1 cellular context compared by ENCODE assay signal in the genomic region with DNA sequence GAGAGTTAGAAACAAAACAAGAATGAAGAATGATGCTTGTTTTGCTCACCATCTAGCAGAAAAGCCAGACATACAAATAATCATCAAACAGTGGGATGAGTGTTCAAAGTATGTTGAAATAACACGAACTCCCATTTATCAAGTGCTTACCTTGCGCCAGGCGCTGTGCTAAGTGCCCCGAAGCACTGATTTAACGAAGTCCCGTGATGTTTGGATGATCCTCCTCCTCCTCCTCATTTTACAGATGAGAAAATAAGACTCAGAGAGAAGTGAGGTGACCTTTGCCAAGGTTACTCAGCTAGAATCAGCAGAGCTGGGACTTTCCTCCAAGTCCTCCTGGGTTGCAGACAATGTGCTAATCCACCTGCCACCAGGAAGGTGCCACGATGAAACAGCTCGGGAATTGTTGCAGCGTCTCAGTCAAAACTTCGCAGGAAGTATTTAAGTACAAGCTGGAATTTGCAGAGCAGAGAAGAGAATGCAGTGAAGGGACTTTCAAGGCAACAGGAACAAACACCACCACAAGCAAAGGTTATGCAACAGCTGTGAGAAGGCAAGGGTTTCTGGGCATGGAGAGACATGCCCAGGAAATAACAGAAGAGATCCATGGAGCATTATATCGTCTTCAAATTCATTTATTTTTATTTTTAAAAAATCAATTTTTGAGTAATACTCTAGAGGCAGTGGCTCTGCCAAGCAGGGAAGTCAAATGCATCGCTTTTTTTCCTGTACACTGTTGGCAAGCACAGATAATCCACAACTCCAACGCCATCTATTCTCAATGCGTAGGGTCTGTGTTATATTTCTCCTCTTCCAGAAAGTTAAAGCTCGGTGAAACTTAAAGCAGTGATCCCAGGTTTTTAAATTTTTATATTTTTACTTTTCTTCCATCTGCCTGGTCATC.
TF ChIP-seq lines count a peak whose summit lies in the region.

No MANE protein-coding gene starts in this region.

TF ChIP-seq in HepG2, 621 proteins besides CTCF, POLR2A, EP300 and RAD21 (continued from another document and continues in another):
- TF ChIP-seq, protein P1, sequence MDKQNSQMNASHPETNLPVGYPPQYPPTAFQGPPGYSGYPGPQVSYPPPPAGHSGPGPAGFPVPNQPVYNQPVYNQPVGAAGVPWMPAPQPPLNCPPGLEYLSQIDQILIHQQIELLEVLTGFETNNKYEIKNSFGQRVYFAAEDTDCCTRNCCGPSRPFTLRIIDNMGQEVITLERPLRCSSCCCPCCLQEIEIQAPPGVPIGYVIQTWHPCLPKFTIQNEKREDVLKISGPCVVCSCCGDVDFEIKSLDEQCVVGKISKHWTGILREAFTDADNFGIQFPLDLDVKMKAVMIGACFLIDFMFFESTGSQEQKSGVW (CRISPR knock-in tag; IDR thresholded peaks at IDR 0.05; ENCODE audit: borderline replicate concordance), result no peak
- TF ChIP-seq, protein P2, sequence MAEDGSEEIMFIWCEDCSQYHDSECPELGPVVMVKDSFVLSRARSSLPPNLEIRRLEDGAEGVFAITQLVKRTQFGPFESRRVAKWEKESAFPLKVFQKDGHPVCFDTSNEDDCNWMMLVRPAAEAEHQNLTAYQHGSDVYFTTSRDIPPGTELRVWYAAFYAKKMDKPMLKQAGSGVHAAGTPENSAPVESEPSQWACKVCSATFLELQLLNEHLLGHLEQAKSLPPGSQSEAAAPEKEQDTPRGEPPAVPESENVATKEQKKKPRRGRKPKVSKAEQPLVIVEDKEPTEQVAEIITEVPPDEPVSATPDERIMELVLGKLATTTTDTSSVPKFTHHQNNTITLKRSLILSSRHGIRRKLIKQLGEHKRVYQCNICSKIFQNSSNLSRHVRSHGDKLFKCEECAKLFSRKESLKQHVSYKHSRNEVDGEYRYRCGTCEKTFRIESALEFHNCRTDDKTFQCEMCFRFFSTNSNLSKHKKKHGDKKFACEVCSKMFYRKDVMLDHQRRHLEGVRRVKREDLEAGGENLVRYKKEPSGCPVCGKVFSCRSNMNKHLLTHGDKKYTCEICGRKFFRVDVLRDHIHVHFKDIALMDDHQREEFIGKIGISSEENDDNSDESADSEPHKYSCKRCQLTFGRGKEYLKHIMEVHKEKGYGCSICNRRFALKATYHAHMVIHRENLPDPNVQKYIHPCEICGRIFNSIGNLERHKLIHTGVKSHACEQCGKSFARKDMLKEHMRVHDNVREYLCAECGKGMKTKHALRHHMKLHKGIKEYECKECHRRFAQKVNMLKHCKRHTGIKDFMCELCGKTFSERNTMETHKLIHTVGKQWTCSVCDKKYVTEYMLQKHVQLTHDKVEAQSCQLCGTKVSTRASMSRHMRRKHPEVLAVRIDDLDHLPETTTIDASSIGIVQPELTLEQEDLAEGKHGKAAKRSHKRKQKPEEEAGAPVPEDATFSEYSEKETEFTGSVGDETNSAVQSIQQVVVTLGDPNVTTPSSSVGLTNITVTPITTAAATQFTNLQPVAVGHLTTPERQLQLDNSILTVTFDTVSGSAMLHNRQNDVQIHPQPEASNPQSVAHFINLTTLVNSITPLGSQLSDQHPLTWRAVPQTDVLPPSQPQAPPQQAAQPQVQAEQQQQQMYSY (CRISPR knock-in tag; IDR thresholded peaks at IDR 0.05), result no peak
- TF ChIP-seq, protein P3, sequence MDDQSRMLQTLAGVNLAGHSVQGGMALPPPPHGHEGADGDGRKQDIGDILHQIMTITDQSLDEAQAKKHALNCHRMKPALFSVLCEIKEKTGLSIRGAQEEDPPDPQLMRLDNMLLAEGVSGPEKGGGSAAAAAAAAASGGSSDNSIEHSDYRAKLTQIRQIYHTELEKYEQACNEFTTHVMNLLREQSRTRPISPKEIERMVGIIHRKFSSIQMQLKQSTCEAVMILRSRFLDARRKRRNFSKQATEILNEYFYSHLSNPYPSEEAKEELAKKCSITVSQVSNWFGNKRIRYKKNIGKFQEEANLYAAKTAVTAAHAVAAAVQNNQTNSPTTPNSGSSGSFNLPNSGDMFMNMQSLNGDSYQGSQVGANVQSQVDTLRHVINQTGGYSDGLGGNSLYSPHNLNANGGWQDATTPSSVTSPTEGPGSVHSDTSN (CRISPR knock-in tag; IDR thresholded peaks at IDR 0.05; ENCODE audit: borderline replicate concordance), result no peak
- TF ChIP-seq TOE1 (CRISPR knock-in tag; IDR thresholded peaks at IDR 0.05), result 0 out of 2 replicates have a peak, but pooled peaks have one; percentile 30
- no peak for TF ChIP-seq RFX5 (IDR thresholded peaks at IDR 0.05; ENCODE audit: low read depth, low read length)
- TF ChIP-seq YEATS4 (CRISPR knock-in tag; IDR thresholded peaks at IDR 0.05; ENCODE audit: borderline replicate concordance), result peak; percentile 47; the same call in 1 of the 2 replicates
- no peak for TF ChIP-seq ZNF781 (CRISPR knock-in tag; IDR thresholded peaks at IDR 0.05; ENCODE audit: borderline replicate concordance, not compliant biosample characterization)
- TF ChIP-seq SP2 (CRISPR knock-in tag; IDR thresholded peaks at IDR 0.05), result no peak
- TF ChIP-seq FIP1L1 (IDR thresholded peaks at IDR 0.05; ENCODE audit: borderline replicate concordance, insufficient read depth, low read depth, low read length), result no peak
- TF ChIP-seq, protein P4, sequence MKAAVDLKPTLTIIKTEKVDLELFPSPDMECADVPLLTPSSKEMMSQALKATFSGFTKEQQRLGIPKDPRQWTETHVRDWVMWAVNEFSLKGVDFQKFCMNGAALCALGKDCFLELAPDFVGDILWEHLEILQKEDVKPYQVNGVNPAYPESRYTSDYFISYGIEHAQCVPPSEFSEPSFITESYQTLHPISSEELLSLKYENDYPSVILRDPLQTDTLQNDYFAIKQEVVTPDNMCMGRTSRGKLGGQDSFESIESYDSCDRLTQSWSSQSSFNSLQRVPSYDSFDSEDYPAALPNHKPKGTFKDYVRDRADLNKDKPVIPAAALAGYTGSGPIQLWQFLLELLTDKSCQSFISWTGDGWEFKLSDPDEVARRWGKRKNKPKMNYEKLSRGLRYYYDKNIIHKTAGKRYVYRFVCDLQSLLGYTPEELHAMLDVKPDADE (CRISPR knock-in tag; IDR thresholded peaks at IDR 0.05), result no peak
- TF ChIP-seq, protein P5, sequence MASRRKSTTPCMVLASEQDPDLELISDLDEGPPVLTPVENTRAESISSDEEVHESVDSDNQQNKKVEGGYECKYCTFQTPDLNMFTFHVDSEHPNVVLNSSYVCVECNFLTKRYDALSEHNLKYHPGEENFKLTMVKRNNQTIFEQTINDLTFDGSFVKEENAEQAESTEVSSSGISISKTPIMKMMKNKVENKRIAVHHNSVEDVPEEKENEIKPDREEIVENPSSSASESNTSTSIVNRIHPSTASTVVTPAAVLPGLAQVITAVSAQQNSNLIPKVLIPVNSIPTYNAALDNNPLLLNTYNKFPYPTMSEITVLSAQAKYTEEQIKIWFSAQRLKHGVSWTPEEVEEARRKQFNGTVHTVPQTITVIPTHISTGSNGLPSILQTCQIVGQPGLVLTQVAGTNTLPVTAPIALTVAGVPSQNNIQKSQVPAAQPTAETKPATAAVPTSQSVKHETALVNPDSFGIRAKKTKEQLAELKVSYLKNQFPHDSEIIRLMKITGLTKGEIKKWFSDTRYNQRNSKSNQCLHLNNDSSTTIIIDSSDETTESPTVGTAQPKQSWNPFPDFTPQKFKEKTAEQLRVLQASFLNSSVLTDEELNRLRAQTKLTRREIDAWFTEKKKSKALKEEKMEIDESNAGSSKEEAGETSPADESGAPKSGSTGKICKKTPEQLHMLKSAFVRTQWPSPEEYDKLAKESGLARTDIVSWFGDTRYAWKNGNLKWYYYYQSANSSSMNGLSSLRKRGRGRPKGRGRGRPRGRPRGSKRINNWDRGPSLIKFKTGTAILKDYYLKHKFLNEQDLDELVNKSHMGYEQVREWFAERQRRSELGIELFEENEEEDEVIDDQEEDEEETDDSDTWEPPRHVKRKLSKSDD (CRISPR knock-in tag; IDR thresholded peaks at IDR 0.05; ENCODE audit: low read depth), result no peak
- no peak for TF ChIP-seq NR2F1 (CRISPR knock-in tag; IDR thresholded peaks at IDR 0.05)
- TF ChIP-seq ZFP82 (CRISPR knock-in tag; IDR thresholded peaks at IDR 0.05; ENCODE audit: borderline replicate concordance), result no peak
- TF ChIP-seq ZNF260 (CRISPR knock-in tag; IDR thresholded peaks at IDR 0.05; ENCODE audit: borderline replicate concordance, low read depth), result no peak
- TF ChIP-seq, protein P6, sequence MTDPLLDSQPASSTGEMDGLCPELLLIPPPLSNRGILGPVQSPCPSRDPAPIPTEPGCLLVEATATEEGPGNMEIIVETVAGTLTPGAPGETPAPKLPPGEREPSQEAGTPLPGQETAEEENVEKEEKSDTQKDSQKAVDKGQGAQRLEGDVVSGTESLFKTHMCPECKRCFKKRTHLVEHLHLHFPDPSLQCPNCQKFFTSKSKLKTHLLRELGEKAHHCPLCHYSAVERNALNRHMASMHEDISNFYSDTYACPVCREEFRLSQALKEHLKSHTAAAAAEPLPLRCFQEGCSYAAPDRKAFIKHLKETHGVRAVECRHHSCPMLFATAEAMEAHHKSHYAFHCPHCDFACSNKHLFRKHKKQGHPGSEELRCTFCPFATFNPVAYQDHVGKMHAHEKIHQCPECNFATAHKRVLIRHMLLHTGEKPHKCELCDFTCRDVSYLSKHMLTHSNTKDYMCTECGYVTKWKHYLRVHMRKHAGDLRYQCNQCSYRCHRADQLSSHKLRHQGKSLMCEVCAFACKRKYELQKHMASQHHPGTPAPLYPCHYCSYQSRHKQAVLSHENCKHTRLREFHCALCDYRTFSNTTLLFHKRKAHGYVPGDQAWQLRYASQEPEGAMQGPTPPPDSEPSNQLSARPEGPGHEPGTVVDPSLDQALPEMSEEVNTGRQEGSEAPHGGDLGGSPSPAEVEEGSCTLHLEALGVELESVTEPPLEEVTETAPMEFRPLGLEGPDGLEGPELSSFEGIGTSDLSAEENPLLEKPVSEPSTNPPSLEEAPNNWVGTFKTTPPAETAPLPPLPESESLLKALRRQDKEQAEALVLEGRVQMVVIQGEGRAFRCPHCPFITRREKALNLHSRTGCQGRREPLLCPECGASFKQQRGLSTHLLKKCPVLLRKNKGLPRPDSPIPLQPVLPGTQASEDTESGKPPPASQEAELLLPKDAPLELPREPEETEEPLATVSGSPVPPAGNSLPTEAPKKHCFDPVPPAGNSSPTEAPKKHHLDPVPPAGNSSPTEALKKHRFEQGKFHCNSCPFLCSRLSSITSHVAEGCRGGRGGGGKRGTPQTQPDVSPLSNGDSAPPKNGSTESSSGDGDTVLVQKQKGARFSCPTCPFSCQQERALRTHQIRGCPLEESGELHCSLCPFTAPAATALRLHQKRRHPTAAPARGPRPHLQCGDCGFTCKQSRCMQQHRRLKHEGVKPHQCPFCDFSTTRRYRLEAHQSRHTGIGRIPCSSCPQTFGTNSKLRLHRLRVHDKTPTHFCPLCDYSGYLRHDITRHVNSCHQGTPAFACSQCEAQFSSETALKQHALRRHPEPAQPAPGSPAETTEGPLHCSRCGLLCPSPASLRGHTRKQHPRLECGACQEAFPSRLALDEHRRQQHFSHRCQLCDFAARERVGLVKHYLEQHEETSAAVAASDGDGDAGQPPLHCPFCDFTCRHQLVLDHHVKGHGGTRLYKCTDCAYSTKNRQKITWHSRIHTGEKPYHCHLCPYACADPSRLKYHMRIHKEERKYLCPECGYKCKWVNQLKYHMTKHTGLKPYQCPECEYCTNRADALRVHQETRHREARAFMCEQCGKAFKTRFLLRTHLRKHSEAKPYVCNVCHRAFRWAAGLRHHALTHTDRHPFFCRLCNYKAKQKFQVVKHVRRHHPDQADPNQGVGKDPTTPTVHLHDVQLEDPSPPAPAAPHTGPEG (CRISPR knock-in tag; IDR thresholded peaks at IDR 0.05), result no peak
- TF ChIP-seq ZNF790 (CRISPR knock-in tag; IDR thresholded peaks at IDR 0.05; ENCODE audit: borderline replicate concordance), result no peak
- peak; percentile 79; the same call in 1 of the 2 replicates for TF ChIP-seq ZNF12 (CRISPR knock-in tag; IDR thresholded peaks at IDR 0.05)
- TF ChIP-seq SRSF9 (IDR thresholded peaks at IDR 0.05; ENCODE audit: borderline replicate concordance, insufficient read depth, low read depth, low read length, poor library complexity, severe bottlenecking), result no peak
- TF ChIP-seq ZNF589 (CRISPR knock-in tag; conservative IDR thresholded peaks at IDR 0.05), result no peak
